9 cellular contexts compared by ENCODE assay signal in genomic region chr6:68638225-68638900, GRCh38. TPM values are rescaled to one million over a fixed set of nuclear protein-coding genes. Genes with fewer than 3 reads are reported as not detected.
DNase-seq lines count a peak whose midpoint lies in the region; ATAC-seq and TF ChIP-seq lines count a peak whose summit lies in the region.
"Had no signal": no experiment of that assay in that cellular context is flagged by ENCODE, and none has a peak within 500 bp of the region (broad histone marks: within the 10 kb centered on the region; RNA-seq: fewer than 3 reads in every experiment).

No MANE protein-coding gene starts in this region.

- H3K4me1 Mint-ChIP-seq in osteocyte (ENCODE audit: unreplicated experiment), result peaks cover 46% of the 10 kb centered on the region
- peaks cover 28% of the 10 kb centered on the region for H3K4me1 Mint-ChIP-seq in stimulated activated memory B cell treated with anti-CD40 and anti-IgM and Interleukin-4, amounts not matched to agents 10 μg/mL and 1 μg/mL and 100 μg/mL, for 72 hours

- H3K9me3 Mint-ChIP-seq in osteocyte (ENCODE audit: unreplicated experiment), result no peaks in the 10 kb centered on the region
- H3K9me3 Mint-ChIP-seq in stimulated activated memory B cell treated with anti-CD40 and anti-IgM and Interleukin-4, amounts not matched to agents 10 μg/mL and 1 μg/mL and 100 μg/mL, for 72 hours, result no peaks in the 10 kb centered on the region

- peaks cover 38% of the 10 kb centered on the region for H3K27me3 Mint-ChIP-seq in osteocyte (ENCODE audit: unreplicated experiment)
- H3K27me3 Mint-ChIP-seq in stimulated activated memory B cell treated with anti-CD40 and anti-IgM and Interleukin-4, amounts not matched to agents 10 μg/mL and 1 μg/mL and 100 μg/mL, for 72 hours, result peaks cover 66% of the 10 kb centered on the region

- no peak overlapping the region for H3K27ac Mint-ChIP-seq in osteocyte (ENCODE audit: unreplicated experiment)
- no peak overlapping the region for H3K27ac Mint-ChIP-seq in stimulated activated memory B cell treated with anti-CD40 and anti-IgM and Interleukin-4, amounts not matched to agents 10 μg/mL and 1 μg/mL and 100 μg/mL, for 72 hours
- H3K27ac Mint-ChIP-seq: IgD-negative memory B cell had no signal

- H3K4me3 ChIP-seq in epithelial cell of proximal tubule (ENCODE audit: low read depth, low read length), result no peak overlapping the region

- H3K4me3 Mint-ChIP-seq in osteocyte (ENCODE audit: unreplicated experiment), result peak overlapping the region; percentile 50
- no peak overlapping the region for H3K4me3 Mint-ChIP-seq in stimulated activated memory B cell treated with anti-CD40 and anti-IgM and Interleukin-4, amounts not matched to agents 10 μg/mL and 1 μg/mL and 100 μg/mL, for 72 hours

- ATAC-seq in GM18867 (IDR thresholded peaks at IDR 0.05; ENCODE audit: unreplicated experiment), result no peak
- no peak for ATAC-seq in stimulated activated memory B cell treated with anti-CD40 and anti-IgM and Interleukin-4, amounts not matched to agents 10 μg/mL and 1 μg/mL and 100 μg/mL, for 72 hours

- in situ Hi-C loops in GM13976 (cut with MboI; ENCODE audit: low sequenced_read_pairs, unreplicated experiment), result no loop called here

- DNase-seq in Ammon's horn (ENCODE audit: low spot score), result peak; percentile 72
- DNase-seq in GM13976 (ENCODE audit: low spot score), result peak; percentile 30
- DNase-seq in RPMI8226, result peak; percentile 58
- DNase-seq in epithelial cell of proximal tubule (ENCODE audit: low read depth), result no peak
- DNase-seq in osteocyte (ENCODE audit: extremely low spot score, unreplicated experiment), result no peak
- no peak for DNase-seq in ureter (ENCODE audit: low spot score)

- TF ChIP-seq CTCF in GM13976 (IDR thresholded peaks at IDR 0.05; ENCODE audit: borderline replicate concordance, control extremely low read depth, extremely low read depth, insufficient read depth, missing control alignments) (peak; percentile 44), epithelial cell of proximal tubule (conservative IDR thresholded peaks at IDR 0.05; ENCODE audit: low read depth, low read length) (peak; percentile 84), osteocyte (IDR thresholded peaks at IDR 0.05) (peak; percentile 85)

- peaks cover 14% of the 10 kb centered on the region for H3K36me3 Mint-ChIP-seq in osteocyte (ENCODE audit: unreplicated experiment)
- H3K36me3 Mint-ChIP-seq in stimulated activated memory B cell treated with anti-CD40 and anti-IgM and Interleukin-4, amounts not matched to agents 10 μg/mL and 1 μg/mL and 100 μg/mL, for 72 hours, result no peaks in the 10 kb centered on the region
- H3K36me3 Mint-ChIP-seq: IgD-negative memory B cell had no signal

RNA-seq across cellular contexts. Expression of gene ADGRB3, which starts 3.3 kb away (rescaled TPM):
- total RNA-seq in epithelial cell of proximal tubule, result 3.0 and 4.7 TPM in 2 replicates
- 8.8 and 8.9 TPM in 2 replicates for total RNA-seq in osteocyte
- 6.7 TPM for total RNA-seq in ureter

Comparison
In these comparisons a context has a peak if more than half of its experiments do, and no peak if none do; other contexts are left out.
1. DNase-seq: peak in Ammon's horn (single experiment), GM13976 (single experiment) and RPMI8226 (single experiment); none in epithelial cell of proximal tubule (single experiment), osteocyte (single experiment) and ureter (single experiment).
2. Peak in every context shown above with its lines, with median percentiles within 50 percentile points of each other: CTCF ChIP-seq.